17 cellular contexts compared by ENCODE assay signal in the genomic region with DNA sequence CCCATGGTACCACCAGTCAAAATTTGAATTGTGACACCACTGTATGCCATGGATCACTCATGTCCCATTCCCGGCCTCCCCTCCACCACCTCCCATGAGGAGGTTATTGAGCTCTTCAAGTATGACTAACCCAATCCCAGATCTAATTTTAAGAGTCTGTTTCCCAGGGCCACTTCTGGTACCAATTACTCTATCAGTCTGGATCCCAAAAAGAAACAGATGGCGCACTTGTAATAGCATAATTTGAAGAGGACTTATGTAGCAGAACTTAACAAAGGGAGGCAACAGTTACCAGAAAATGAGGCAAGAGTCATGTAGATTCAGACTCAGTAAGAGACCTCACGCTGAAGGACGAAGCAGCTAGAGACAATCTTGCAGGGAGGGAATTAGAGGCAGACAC. TPM values are rescaled to one million over a fixed set of nuclear protein-coding genes. Genes with fewer than 3 reads are reported as not detected.
DNase-seq lines count a peak whose midpoint lies in the region; ATAC-seq and TF ChIP-seq lines count a peak whose summit lies in the region.
"Had no signal": no experiment of that assay in that cellular context is flagged by ENCODE, and none has a peak within 500 bp of the region (broad histone marks: within the 10 kb centered on the region; RNA-seq: fewer than 3 reads in every experiment).

No MANE protein-coding gene starts in this region.

- H3K9me3 ChIP-seq in heart right ventricle = no peaks in the 10 kb centered on the region

- no peak overlapping the region for H3K27ac ChIP-seq in heart right ventricle
- H3K27ac ChIP-seq: KMS-11, RWPE1 had no signal

- ATAC-seq in HG03460 (IDR thresholded peaks at IDR 0.05; ENCODE audit: unreplicated experiment) (no peak), heart right ventricle (no peak)

- peaks cover 0 to 17% (median 9%) of the 10 kb centered on the region in 9 donors for H3K4me1 ChIP-seq in heart right ventricle

- DNase-seq in Ammon's horn (ENCODE audit: low spot score) (peak; percentile 29), DMS 273 (lab: John Stamatoyannopoulos, UW; ENCODE audit: unreplicated experiment) (peak; percentile 75), NCI-H524 (lab: John Stamatoyannopoulos, UW) (peak; percentile 90 to 98), fibroblast of the conjunctiva (ENCODE audit: low read depth) (peak; percentile 29), heart right ventricle (no peak)
- DNase-seq in activated naive CD4-positive, alpha-beta T cell treated with Interleukin-2 at 50 U/mL for 16 hours = no peak
- DNase-seq: activated CD4-positive, alpha-beta memory T cell treated with anti-CD3 and anti-CD28 coated beads for 36 hours; activated CD4-positive, CD25-positive, alpha-beta regulatory T cell; C1 segment of cervical spinal cord; effector memory CD4-positive, alpha-beta T cell; HCEC 1CT; kidney glomerular epithelial cell; mammary epithelial cell; NCI-H187 treated with DMSO at 0.1 percent for 48 hours had no signal

- H3K4me3 ChIP-seq in heart right ventricle = no peak overlapping the region

- WGBS in heart right ventricle, 2 donors = 94% methylated on average over 4 of the region's 4 CpGs

- intact Hi-C loops in heart right ventricle (cut with DNase I) = no loop called here

- H3K27me3 ChIP-seq in heart right ventricle = no peaks in the 10 kb centered on the region

- H3K36me3 ChIP-seq in heart right ventricle = peaks cover 0 to 16% (median 0%) of the 10 kb centered on the region in 9 donors

- TF ChIP-seq CTCF in heart right ventricle (IDR thresholded peaks at IDR 0.05) = no peak

RNA-seq across cellular contexts. Expression of a gene that starts 47.0 kb away (rescaled TPM):
- 100 to 1,000 TPM in 9 of 10 donors, 10 to 100 TPM in 1; 89.0 to 179 (median 136) TPM for total RNA-seq in heart right ventricle
- polyA plus RNA-seq in heart right ventricle = 10 to 100 TPM; 17.1 to 23.9 TPM

Comparison
In these comparisons a context has a peak if more than half of its experiments do, and no peak if none do; other contexts are left out.
1. DNase-seq: peak in Ammon's horn (single experiment), DMS 273 (single experiment), NCI-H524 (2 of 2) and fibroblast of the conjunctiva (single experiment); none in heart right ventricle (0 of 2) and activated naive CD4-positive, alpha-beta T cell treated with Interleukin-2 at 50 U/mL for 16 hours (single experiment).